In genomic region chr18:44627245-44627644, GRCh38 we compare ENCODE assay signal across 13 cellular contexts. TPM values are rescaled to one million over a fixed set of nuclear protein-coding genes. Genes with fewer than 3 reads are reported as not detected.
DNase-seq lines count a peak whose midpoint lies in the region; ATAC-seq and TF ChIP-seq lines count a peak whose summit lies in the region.
"Had no signal": no experiment of that assay in that cellular context is flagged by ENCODE, and none has a peak within 500 bp of the region (broad histone marks: within the 10 kb centered on the region; RNA-seq: fewer than 3 reads in every experiment).

No MANE protein-coding gene starts in this region.

- POLR2A ChIA-PET in WTC11 (lab: Charles Lee): no interaction called here
- POLR2A ChIA-PET in CD8-positive, alpha-beta T cell (lab: Charles Lee): no interaction called here

- 48 to 59% methylated on average over 2 of the region's 2 CpGs for WGBS in heart right ventricle, 2 donors

- peak in 6 of 8 donors; percentile 22 to 75 (median 50) for ATAC-seq in heart right ventricle
- no peak for ATAC-seq in Right ventricle myocardium inferior
- ATAC-seq in WTC11: peak; percentile 31; the same call in 1 of the 2 replicates
- ATAC-seq in foreskin keratinocyte: peak; percentile 81
- ATAC-seq in HG03045 (IDR thresholded peaks at IDR 0.05; ENCODE audit: unreplicated experiment): no peak
- no peak for ATAC-seq in CD8-positive, alpha-beta T cell

- no peak overlapping the region for H3K27ac Mint-ChIP-seq in WTC11
- H3K27ac Mint-ChIP-seq in CD8-positive, alpha-beta T cell: no peak overlapping the region
- H3K27ac Mint-ChIP-seq: brain, nephron had no signal

- DNase-seq in heart right ventricle (no peak), Right ventricle myocardium inferior (ENCODE audit: missing footprints) (no peak), WTC11 (ENCODE audit: low spot score) (no peak), foreskin keratinocyte (peak; percentile 24 to 56), stromal cell of bone marrow (ENCODE audit: low read depth) (peak; percentile 73)
- no peak for DNase-seq in NK-92 treated with Interleukin-12 subunit alpha and Interleukin-12 subunit beta, amount 100 ng/mL, for 24 hours (lab: John Stamatoyannopoulos, UW)
- DNase-seq in CD8-positive, alpha-beta T cell: no peak
- DNase-seq: activated T-cell treated with anti-CD3 and anti-CD28 coated beads, Interleukin-2, amount 50 U/mL, for 48 hours; NCI-H1930 had no signal

- H3K9me3 Mint-ChIP-seq in WTC11: peaks cover 13% of the 10 kb centered on the region
- H3K9me3 Mint-ChIP-seq in CD8-positive, alpha-beta T cell: no peaks in the 10 kb centered on the region
- H3K9me3 Mint-ChIP-seq: brain, nephron had no signal

- no peak overlapping the region for H3K27ac ChIP-seq in heart right ventricle
- H3K27ac ChIP-seq in foreskin keratinocyte: peak overlapping the region; percentile 50
- no peak overlapping the region for H3K27ac ChIP-seq in CD8-positive, alpha-beta T cell (ENCODE audit: low read depth, low read length)
- H3K27ac ChIP-seq: vagina had no signal

- H3K4me1 ChIP-seq in heart right ventricle: peaks cover 0 to 24% (median 6%) of the 10 kb centered on the region in 9 donors
- H3K4me1 ChIP-seq in foreskin keratinocyte: peaks cover 3% of the 10 kb centered on the region
- H3K4me1 ChIP-seq in CD8-positive, alpha-beta T cell (ENCODE audit: insufficient read depth, low read length): no peaks in the 10 kb centered on the region

- H3K36me3 Mint-ChIP-seq in WTC11: no peaks in the 10 kb centered on the region
- no peaks in the 10 kb centered on the region for H3K36me3 Mint-ChIP-seq in CD8-positive, alpha-beta T cell
- H3K36me3 Mint-ChIP-seq: brain had no signal

- H3K9me3 ChIP-seq in heart right ventricle: no peaks in the 10 kb centered on the region
- H3K9me3 ChIP-seq in CD8-positive, alpha-beta T cell (ENCODE audit: low read length): no peaks in the 10 kb centered on the region
- H3K9me3 ChIP-seq: vagina had no signal

- no peak for TF ChIP-seq CTCF in heart right ventricle (IDR thresholded peaks at IDR 0.05)
- TF ChIP-seq CTCF in WTC11 (IDR thresholded peaks at IDR 0.05): no peak
- TF ChIP-seq CTCF in foreskin keratinocyte (conservative IDR thresholded peaks at IDR 0.05): no peak
- no peak for TF ChIP-seq CTCF in CD8-positive, alpha-beta T cell (IDR thresholded peaks at IDR 0.05)

- no peak overlapping the region for H3K4me3 ChIP-seq in heart right ventricle
- no peak overlapping the region for H3K4me3 ChIP-seq in CD8-positive, alpha-beta T cell (ENCODE audit: low read depth, low read length)
- H3K4me3 ChIP-seq: vagina had no signal

- CTCF ChIA-PET in WTC11 (lab: Charles Lee): no interaction called here
- CTCF ChIA-PET in CD8-positive, alpha-beta T cell (lab: Charles Lee): no interaction called here

- H3K4me3 Mint-ChIP-seq in WTC11: no peak overlapping the region
- no peak overlapping the region for H3K4me3 Mint-ChIP-seq in CD8-positive, alpha-beta T cell
- H3K4me3 Mint-ChIP-seq: brain, nephron had no signal

- H3K27me3 Mint-ChIP-seq in WTC11 (ENCODE audit: low read depth): no peaks in the 10 kb centered on the region; the same call in 1 of the 2 replicates
- no peaks in the 10 kb centered on the region for H3K27me3 Mint-ChIP-seq in CD8-positive, alpha-beta T cell (ENCODE audit: low read depth)

- intact Hi-C loops in heart right ventricle (cut with DNase I) (no loop called here), Right ventricle myocardium inferior (cut with DNase I) (no loop called here)
- intact Hi-C loops in CD8-positive, alpha-beta T cell (cut with DNase I, micrococcal nuclease): no loop called here

- peaks cover 32% of the 10 kb centered on the region for H3K4me1 Mint-ChIP-seq in WTC11
- H3K4me1 Mint-ChIP-seq in CD8-positive, alpha-beta T cell (ENCODE audit: low read depth): no peaks in the 10 kb centered on the region

- H3K27me3 ChIP-seq in heart right ventricle: no peaks in the 10 kb centered on the region
- no peaks in the 10 kb centered on the region for H3K27me3 ChIP-seq in foreskin keratinocyte
- H3K27me3 ChIP-seq in CD8-positive, alpha-beta T cell (ENCODE audit: insufficient read depth, low read length): no peaks in the 10 kb centered on the region
- H3K27me3 ChIP-seq: vagina had no signal

- no peaks in the 10 kb centered on the region for H3K36me3 ChIP-seq in heart right ventricle
- H3K36me3 ChIP-seq in CD8-positive, alpha-beta T cell (ENCODE audit: insufficient read depth, low read length): no peaks in the 10 kb centered on the region
- H3K36me3 ChIP-seq: vagina had no signal

TF ChIP-seq in WTC11, 78 proteins besides CTCF, POLR2A, EP300 and RAD21 (continues in another document):
- TF ChIP-seq SP1 (CRISPR knock-in tag; conservative IDR thresholded peaks at IDR 0.05): no peak
- no peak for TF ChIP-seq ARID4B (CRISPR knock-in tag; IDR thresholded peaks at IDR 0.05; ENCODE audit: borderline replicate concordance)
- TF ChIP-seq, protein P1, sequence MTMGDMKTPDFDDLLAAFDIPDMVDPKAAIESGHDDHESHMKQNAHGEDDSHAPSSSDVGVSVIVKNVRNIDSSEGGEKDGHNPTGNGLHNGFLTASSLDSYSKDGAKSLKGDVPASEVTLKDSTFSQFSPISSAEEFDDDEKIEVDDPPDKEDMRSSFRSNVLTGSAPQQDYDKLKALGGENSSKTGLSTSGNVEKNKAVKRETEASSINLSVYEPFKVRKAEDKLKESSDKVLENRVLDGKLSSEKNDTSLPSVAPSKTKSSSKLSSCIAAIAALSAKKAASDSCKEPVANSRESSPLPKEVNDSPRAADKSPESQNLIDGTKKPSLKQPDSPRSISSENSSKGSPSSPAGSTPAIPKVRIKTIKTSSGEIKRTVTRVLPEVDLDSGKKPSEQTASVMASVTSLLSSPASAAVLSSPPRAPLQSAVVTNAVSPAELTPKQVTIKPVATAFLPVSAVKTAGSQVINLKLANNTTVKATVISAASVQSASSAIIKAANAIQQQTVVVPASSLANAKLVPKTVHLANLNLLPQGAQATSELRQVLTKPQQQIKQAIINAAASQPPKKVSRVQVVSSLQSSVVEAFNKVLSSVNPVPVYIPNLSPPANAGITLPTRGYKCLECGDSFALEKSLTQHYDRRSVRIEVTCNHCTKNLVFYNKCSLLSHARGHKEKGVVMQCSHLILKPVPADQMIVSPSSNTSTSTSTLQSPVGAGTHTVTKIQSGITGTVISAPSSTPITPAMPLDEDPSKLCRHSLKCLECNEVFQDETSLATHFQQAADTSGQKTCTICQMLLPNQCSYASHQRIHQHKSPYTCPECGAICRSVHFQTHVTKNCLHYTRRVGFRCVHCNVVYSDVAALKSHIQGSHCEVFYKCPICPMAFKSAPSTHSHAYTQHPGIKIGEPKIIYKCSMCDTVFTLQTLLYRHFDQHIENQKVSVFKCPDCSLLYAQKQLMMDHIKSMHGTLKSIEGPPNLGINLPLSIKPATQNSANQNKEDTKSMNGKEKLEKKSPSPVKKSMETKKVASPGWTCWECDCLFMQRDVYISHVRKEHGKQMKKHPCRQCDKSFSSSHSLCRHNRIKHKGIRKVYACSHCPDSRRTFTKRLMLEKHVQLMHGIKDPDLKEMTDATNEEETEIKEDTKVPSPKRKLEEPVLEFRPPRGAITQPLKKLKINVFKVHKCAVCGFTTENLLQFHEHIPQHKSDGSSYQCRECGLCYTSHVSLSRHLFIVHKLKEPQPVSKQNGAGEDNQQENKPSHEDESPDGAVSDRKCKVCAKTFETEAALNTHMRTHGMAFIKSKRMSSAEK (CRISPR knock-in tag; IDR thresholded peaks at IDR 0.05; ENCODE audit: borderline replicate concordance): no peak
- TF ChIP-seq, protein P2, sequence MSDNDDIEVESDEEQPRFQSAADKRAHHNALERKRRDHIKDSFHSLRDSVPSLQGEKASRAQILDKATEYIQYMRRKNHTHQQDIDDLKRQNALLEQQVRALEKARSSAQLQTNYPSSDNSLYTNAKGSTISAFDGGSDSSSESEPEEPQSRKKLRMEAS (CRISPR knock-in tag; IDR thresholded peaks at IDR 0.05): no peak
- TF ChIP-seq JUN (CRISPR knock-in tag; IDR thresholded peaks at IDR 0.05): no peak
- TF ChIP-seq TP53 (CRISPR knock-in tag; IDR thresholded peaks at IDR 0.05): no peak

RNA-seq across cellular contexts. Expression of gene SETBP1, which starts 53.4 kb away (rescaled TPM):
- total RNA-seq in heart right ventricle (10 to 100 TPM in 2 of 10 donors, 1 to 10 TPM in 8; 4.5 to 12.2 (median 6.3) TPM), Right ventricle myocardium inferior (7.1 TPM), WTC11 (2021) (5.9 to 9.6 TPM (median 6.3 TPM) in 3 replicates), foreskin keratinocyte (5.8 and 9.8 TPM in 2 replicates)
- polyA plus RNA-seq in heart right ventricle (1 to 10 TPM in 1 of 2 donors, under 1 TPM in 1; 0.71 to 1.6 TPM), foreskin keratinocyte (0.94 and 1.1 TPM in 2 replicates)
- total RNA-seq in CD8-positive, alpha-beta T cell: 1 to 10 TPM in 1 of 2 experiments, under 1 TPM in 1; 0.90 to 2.1 TPM

Comparison
In these comparisons a context has a peak if more than half of its experiments do, and no peak if none do; other contexts are left out.
1. ATAC-seq: peak in heart right ventricle (6 of 8), WTC11 (single experiment) and foreskin keratinocyte (single experiment); none in Right ventricle myocardium inferior (single experiment), HG03045 (single experiment) and CD8-positive, alpha-beta T cell (single experiment).
2. DNase-seq: peak in foreskin keratinocyte (2 of 2) and stromal cell of bone marrow (single experiment); none in heart right ventricle (0 of 2), Right ventricle myocardium inferior (single experiment), WTC11 (single experiment), NK-92 treated with Interleukin-12 subunit alpha and Interleukin-12 subunit beta, amount 100 ng/mL, for 24 hours (single experiment) and CD8-positive, alpha-beta T cell (0 of 7).